ENCODE assay signal across 10 cellular contexts in genomic region chr12:32400866-32401265, GRCh38. TPM values are rescaled to one million over a fixed set of nuclear protein-coding genes. Genes with fewer than 3 reads are reported as not detected.
DNase-seq lines count a peak whose midpoint lies in the region; ATAC-seq and TF ChIP-seq lines count a peak whose summit lies in the region.
"Had no signal": no experiment of that assay in that cellular context is flagged by ENCODE, and none has a peak within 500 bp of the region (broad histone marks: within the 10 kb centered on the region; RNA-seq: fewer than 3 reads in every experiment).

No MANE protein-coding gene starts in this region.

- H3K27me3 ChIP-seq in breast epithelium, result no peaks in the 10 kb centered on the region
- H3K27me3 ChIP-seq in subcutaneous abdominal adipose tissue (ENCODE audit: control insufficient read depth in 5 of 5, insufficient read depth in 4 of 5, low read length in 5 of 5), result no peaks in the 10 kb centered on the region

- H3K4me1 ChIP-seq in breast epithelium (no peaks in the 10 kb centered on the region), subcutaneous abdominal adipose tissue (ENCODE audit: control insufficient read depth in 5 of 5, insufficient read depth in 5 of 5, low read length in 5 of 5) (peaks cover 4 to 28% (median 19%) of the 10 kb centered on the region in 5 donors)

- peak overlapping the region in 2 of 5 donors; percentile 11 to 79 for H3K9ac ChIP-seq in subcutaneous abdominal adipose tissue (ENCODE audit: low read length in 5 of 5)

- intact Hi-C loops in breast epithelium (cut with DNase I; ENCODE audit: low total_unique reads), result no loop called here
- intact Hi-C loops in left colon (cut with DNase I, micrococcal nuclease), result no loop called here

- H3K9me3 ChIP-seq in breast epithelium (no peaks in the 10 kb centered on the region), subcutaneous abdominal adipose tissue (ENCODE audit: control insufficient read depth in 5 of 5, low read length in 5 of 5) (no peaks in the 10 kb centered on the region)

- TF ChIP-seq POLR2A in breast epithelium (IDR thresholded peaks at IDR 0.05), result no peak

- DNase-seq in NCI-H526 treated with DMSO at 0.1 percent for 48 hours (lab: John Stamatoyannopoulos, UW), result peak; percentile 22
- DNase-seq in NCI-H526 (lab: John Stamatoyannopoulos, UW), result no peak
- DNase-seq in breast epithelium (ENCODE audit: low spot score in 2 of 2), result no peak
- DNase-seq in left colon, result no peak
- DNase-seq in MV-4-11 (lab: John Stamatoyannopoulos, UW), result no peak
- no peak for DNase-seq in hippocampal formation (lab: John Stamatoyannopoulos, UW)
- no peak for DNase-seq in activated CD4-positive, CD25-positive, alpha-beta regulatory T cell treated with anti-CD3 and anti-CD28 coated beads, Interleukin-2, amount 50 U/mL, for 72 hours
- DNase-seq: NCI-H2029, T-helper 2 cell had no signal

- H3K36me3 ChIP-seq in breast epithelium (no peaks in the 10 kb centered on the region), subcutaneous abdominal adipose tissue (ENCODE audit: control insufficient read depth in 5 of 5, insufficient read depth in 5 of 5, low read length in 5 of 5) (no peaks in the 10 kb centered on the region)

- H3K4me3 ChIP-seq in breast epithelium (peak overlapping the region; percentile 73 to 78 (median 76)), subcutaneous abdominal adipose tissue (ENCODE audit: low read depth in 1 of 5, low read length in 5 of 5) (peak overlapping the region in 4 of 5 donors; percentile 75 to 89 (median 78))

- H3K27ac ChIP-seq in breast epithelium, result peak overlapping the region in 1 of 2 donors; percentile 90
- peak overlapping the region; percentile 57 for H3K27ac ChIP-seq in subcutaneous abdominal adipose tissue (ENCODE audit: low read depth, low read length)

- no peak for TF ChIP-seq CTCF in breast epithelium (IDR thresholded peaks at IDR 0.05)

- ATAC-seq in left colon, result peak; percentile 31

RNA-seq across cellular contexts. Expression of gene FGD4, which starts 1.5 kb away (rescaled TPM):
- total RNA-seq in breast epithelium (10 to 100 TPM; 50.5 to 57.8 (median 56.3) TPM), left colon (10 to 100 TPM; 54.6 to 84.0 TPM)
